26 cellular contexts compared by ENCODE assay signal in genomic region chr17:14407541-14407940, GRCh38.
"Had no signal": no experiment of that assay in that cellular context is flagged by ENCODE, and none has a peak within 500 bp of the region (broad histone marks: within the 10 kb centered on the region; RNA-seq: fewer than 3 reads in every experiment).

No MANE protein-coding gene starts in this region.

- H3K36me3 ChIP-seq: colonic mucosa, esophagus muscularis mucosa, esophagus squamous epithelium, gastrocnemius medialis, gastroesophageal sphincter, heart left ventricle, heart right ventricle had no signal

- H3K27me3 ChIP-seq: colonic mucosa, esophagus muscularis mucosa, esophagus squamous epithelium, foreskin keratinocyte, gastrocnemius medialis, gastroesophageal sphincter, heart left ventricle, heart right ventricle had no signal

- H3K27ac ChIP-seq: colonic mucosa, coronary artery, dorsolateral prefrontal cortex, epithelial cell of prostate, esophagus muscularis mucosa, esophagus squamous epithelium, foreskin keratinocyte, gastrocnemius medialis, gastroesophageal sphincter, heart left ventricle, heart right ventricle had no signal

- H3K9me3 ChIP-seq: colonic mucosa, esophagus muscularis mucosa, esophagus squamous epithelium, gastrocnemius medialis, gastroesophageal sphincter, heart left ventricle had no signal

- H3K4me3 ChIP-seq: colonic mucosa, coronary artery, dorsolateral prefrontal cortex, esophagus muscularis mucosa, esophagus squamous epithelium, gastrocnemius medialis, gastroesophageal sphincter, heart left ventricle, heart right ventricle had no signal

- FAIRE-seq: endometrium, endothelial cell of umbilical vein had no signal

- DNase-seq: colonic mucosa; cortex of kidney; dermis blood vessel endothelial cell; dorsolateral prefrontal cortex; effector CD4-positive, alpha-beta T cell; effector CD8-positive, alpha-beta T cell; effector memory CD4-positive, alpha-beta T cell; effector memory CD8-positive, alpha-beta T cell; endodermal cell; erythroblast; esophagus squamous epithelium; foreskin fibroblast; foreskin keratinocyte; foreskin melanocyte; gastrocnemius medialis; glutamatergic neuron; head of caudate nucleus; heart left ventricle; heart right ventricle had no signal

- ATAC-seq: effector memory CD8-positive, alpha-beta T cell; esophagus mucosa; foreskin keratinocyte; gastrocnemius medialis; gastroesophageal sphincter; heart left ventricle; heart right ventricle had no signal

- H3K4me1 ChIP-seq: colonic mucosa, esophagus muscularis mucosa, esophagus squamous epithelium, foreskin keratinocyte, gastrocnemius medialis, gastroesophageal sphincter, heart left ventricle, heart right ventricle had no signal
